In genomic region chr12:9669534-9669933, GRCh38 we compare ENCODE assay signal across 8 cellular contexts. TPM values are rescaled to one million over a fixed set of nuclear protein-coding genes. Genes with fewer than 3 reads are reported as not detected.
DNase-seq lines count a peak whose midpoint lies in the region; ATAC-seq and TF ChIP-seq lines count a peak whose summit lies in the region.

Gene CLEC2D (plus strand): TSS chr12:9669713. CDS start chr12:9669735, 22 bp downstream.

- H3K27ac Mint-ChIP-seq in naive B cell = peak within 1 kb of the TSS; percentile 81 to 97 (median 93)

- H3K36me3 Mint-ChIP-seq in naive B cell = peaks cover 33 to 44% of the 10 kb centered on the region in 2 donors

- H3K27ac ChIP-seq in OCI-LY3 (ENCODE audit: low read length) = peak within 1 kb of the TSS; percentile 98
- H3K27ac ChIP-seq in SJCRH30 = no peak within 1 kb of the TSS

- H4K20me1 ChIP-seq in OCI-LY3 (ENCODE audit: insufficient read depth, low read length) = no peaks in the 10 kb centered on the region

- peak within 1 kb of the TSS; percentile 74 for H3K4me3 ChIP-seq in OCI-LY3 (ENCODE audit: low read length)
- H3K4me3 ChIP-seq in H7 (ENCODE audit: insufficient read depth, low read depth, low read length) = no peak within 1 kb of the TSS
- H3K4me3 ChIP-seq in SJCRH30 = no peak within 1 kb of the TSS

- H3K4me1 ChIP-seq in OCI-LY3 (ENCODE audit: low read length) = peaks cover 91% of the 10 kb centered on the region
- peaks cover 3% of the 10 kb centered on the region; the same call in 1 of the 2 replicates for H3K4me1 ChIP-seq in SJCRH30

- H3K9ac ChIP-seq in OCI-LY3 (ENCODE audit: low read length) = peak within 1 kb of the TSS; percentile 91

- ATAC-seq in GM18502 (IDR thresholded peaks at IDR 0.05; ENCODE audit: poor library complexity, unreplicated experiment) (peak; percentile 43), GM21786 (IDR thresholded peaks at IDR 0.05; ENCODE audit: unreplicated experiment) (peak; percentile 41), naive B cell (ENCODE audit: low read depth in 2 of 2) (peak; percentile 63 to 71)

- no peak within 1 kb of the TSS for H2AFZ ChIP-seq in OCI-LY3 (ENCODE audit: low read depth, low read length)

- H3K27me3 ChIP-seq in OCI-LY3 (ENCODE audit: low read depth, low read length) (no peaks in the 10 kb centered on the region), H7 (ENCODE audit: control insufficient read depth, insufficient read depth, low read length) (no peaks in the 10 kb centered on the region), SJCRH30 (no peaks in the 10 kb centered on the region)

- TF ChIP-seq CTCF in OCI-LY3 (IDR thresholded peaks at IDR 0.05; ENCODE audit: low read depth, low read length) = no peak

- peak within 1 kb of the TSS; percentile 86 for H3K4me2 ChIP-seq in OCI-LY3 (ENCODE audit: low read length)

- H3K9me3 Mint-ChIP-seq in naive B cell = peaks cover 0 to 7% (median 2%) of the 10 kb centered on the region in 7 donors

- H3K27me3 Mint-ChIP-seq in naive B cell = no peaks in the 10 kb centered on the region

- H3K4me3 Mint-ChIP-seq in naive B cell = peak within 1 kb of the TSS; percentile 87 to 96 (median 94)

- peaks cover 4% of the 10 kb centered on the region; the same call in 1 of the 2 replicates for H3K9me3 ChIP-seq in OCI-LY3 (ENCODE audit: insufficient read depth, low read length)
- no peaks in the 10 kb centered on the region for H3K9me3 ChIP-seq in SJCRH30 (replicated peaks)

- peaks cover 62% of the 10 kb centered on the region for H3K79me2 ChIP-seq in OCI-LY3 (ENCODE audit: low read length)

- peaks cover 61 to 69% (median 65%) of the 10 kb centered on the region in 3 donors for H3K4me1 Mint-ChIP-seq in naive B cell

- DNase-seq in naive B cell (peak; percentile 70), H7 (no peak), HK-2 (ENCODE audit: unreplicated experiment) (no peak), SJCRH30 (no peak), NCI-H524 treated with DMSO at 0.1 percent for 48 hours (lab: John Stamatoyannopoulos, UW) (no peak)

- H3K36me3 ChIP-seq in OCI-LY3 (replicated peaks; ENCODE audit: low read depth, low read length) (peaks cover 23% of the 10 kb centered on the region), H7 (replicated peaks; ENCODE audit: control insufficient read depth, insufficient read depth, low read length) (peaks cover 3% of the 10 kb centered on the region), SJCRH30 (peaks cover 4% of the 10 kb centered on the region)

RNA-seq across cellular contexts. Expression of gene CLEC2D, which starts in this region (rescaled TPM):
- polyA plus RNA-seq in naive B cell (ENCODE audit: low read depth in 6 of 6) = 100 to 1,000 TPM; 329 to 467 (median 350) TPM
- total RNA-seq in H7 (2014; rRNA removed; shearing (Covaris generic)) = 1.8 and 4.7 TPM in 2 replicates
- total RNA-seq in SJCRH30 (2014; rRNA removed; shearing (Covaris generic)) = 1.7 and 2.1 TPM in 2 replicates
